ENCODE assay signal across 1 cellular context in the genomic region with DNA sequence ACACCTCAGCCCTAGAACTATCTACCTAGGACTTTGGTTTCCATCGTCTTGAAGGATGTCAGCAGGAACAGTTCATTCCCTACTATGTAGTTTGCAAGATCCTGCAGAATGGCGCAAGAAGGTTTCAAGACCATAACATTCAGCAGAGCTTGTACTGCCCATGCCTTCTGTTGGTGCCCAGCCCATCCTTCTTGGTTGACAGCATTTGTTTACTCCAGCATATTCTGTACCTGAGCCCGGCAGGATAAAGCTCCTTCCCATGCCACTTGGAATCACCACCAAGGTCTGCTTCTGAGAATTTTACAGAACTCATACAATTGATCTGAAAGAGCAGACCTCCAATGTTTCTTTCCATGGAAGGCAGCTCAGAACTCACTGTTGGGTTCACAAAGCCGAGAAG.
TF ChIP-seq lines count a peak whose summit lies in the region.

No MANE protein-coding gene starts in this region.

TF ChIP-seq in WTC11, 78 proteins besides CTCF, POLR2A, EP300 and RAD21 (continued from another document):
- TF ChIP-seq FOXJ3 (CRISPR knock-in tag; IDR thresholded peaks at IDR 0.05; ENCODE audit: borderline replicate concordance) (no peak), EMX1 (CRISPR knock-in tag; IDR thresholded peaks at IDR 0.05) (no peak), CREM (CRISPR knock-in tag; IDR thresholded peaks at IDR 0.05) (no peak), SMAD4 (CRISPR knock-in tag; IDR thresholded peaks at IDR 0.05) (no peak), NFYB (CRISPR knock-in tag; conservative IDR thresholded peaks at IDR 0.05; ENCODE audit: low read depth) (no peak), GABPB1 (CRISPR knock-in tag; IDR thresholded peaks at IDR 0.05) (no peak), ZNF138 (CRISPR knock-in tag; conservative IDR thresholded peaks at IDR 0.05) (no peak), NR2C2 (CRISPR knock-in tag; IDR thresholded peaks at IDR 0.05) (no peak), ZNF317 (CRISPR knock-in tag; IDR thresholded peaks at IDR 0.05; ENCODE audit: borderline replicate concordance, low read depth) (no peak)
- TF ChIP-seq, protein P1, sequence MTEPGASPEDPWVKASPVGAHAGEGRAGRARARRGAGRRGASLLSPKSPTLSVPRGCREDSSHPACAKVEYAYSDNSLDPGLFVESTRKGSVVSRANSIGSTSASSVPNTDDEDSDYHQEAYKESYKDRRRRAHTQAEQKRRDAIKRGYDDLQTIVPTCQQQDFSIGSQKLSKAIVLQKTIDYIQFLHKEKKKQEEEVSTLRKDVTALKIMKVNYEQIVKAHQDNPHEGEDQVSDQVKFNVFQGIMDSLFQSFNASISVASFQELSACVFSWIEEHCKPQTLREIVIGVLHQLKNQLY (CRISPR knock-in tag; IDR thresholded peaks at IDR 0.05) = no peak
- TF ChIP-seq, protein P2, sequence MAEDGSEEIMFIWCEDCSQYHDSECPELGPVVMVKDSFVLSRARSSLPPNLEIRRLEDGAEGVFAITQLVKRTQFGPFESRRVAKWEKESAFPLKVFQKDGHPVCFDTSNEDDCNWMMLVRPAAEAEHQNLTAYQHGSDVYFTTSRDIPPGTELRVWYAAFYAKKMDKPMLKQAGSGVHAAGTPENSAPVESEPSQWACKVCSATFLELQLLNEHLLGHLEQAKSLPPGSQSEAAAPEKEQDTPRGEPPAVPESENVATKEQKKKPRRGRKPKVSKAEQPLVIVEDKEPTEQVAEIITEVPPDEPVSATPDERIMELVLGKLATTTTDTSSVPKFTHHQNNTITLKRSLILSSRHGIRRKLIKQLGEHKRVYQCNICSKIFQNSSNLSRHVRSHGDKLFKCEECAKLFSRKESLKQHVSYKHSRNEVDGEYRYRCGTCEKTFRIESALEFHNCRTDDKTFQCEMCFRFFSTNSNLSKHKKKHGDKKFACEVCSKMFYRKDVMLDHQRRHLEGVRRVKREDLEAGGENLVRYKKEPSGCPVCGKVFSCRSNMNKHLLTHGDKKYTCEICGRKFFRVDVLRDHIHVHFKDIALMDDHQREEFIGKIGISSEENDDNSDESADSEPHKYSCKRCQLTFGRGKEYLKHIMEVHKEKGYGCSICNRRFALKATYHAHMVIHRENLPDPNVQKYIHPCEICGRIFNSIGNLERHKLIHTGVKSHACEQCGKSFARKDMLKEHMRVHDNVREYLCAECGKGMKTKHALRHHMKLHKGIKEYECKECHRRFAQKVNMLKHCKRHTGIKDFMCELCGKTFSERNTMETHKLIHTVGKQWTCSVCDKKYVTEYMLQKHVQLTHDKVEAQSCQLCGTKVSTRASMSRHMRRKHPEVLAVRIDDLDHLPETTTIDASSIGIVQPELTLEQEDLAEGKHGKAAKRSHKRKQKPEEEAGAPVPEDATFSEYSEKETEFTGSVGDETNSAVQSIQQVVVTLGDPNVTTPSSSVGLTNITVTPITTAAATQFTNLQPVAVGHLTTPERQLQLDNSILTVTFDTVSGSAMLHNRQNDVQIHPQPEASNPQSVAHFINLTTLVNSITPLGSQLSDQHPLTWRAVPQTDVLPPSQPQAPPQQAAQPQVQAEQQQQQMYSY (CRISPR knock-in tag; IDR thresholded peaks at IDR 0.05) = no peak
- TF ChIP-seq, protein P3, sequence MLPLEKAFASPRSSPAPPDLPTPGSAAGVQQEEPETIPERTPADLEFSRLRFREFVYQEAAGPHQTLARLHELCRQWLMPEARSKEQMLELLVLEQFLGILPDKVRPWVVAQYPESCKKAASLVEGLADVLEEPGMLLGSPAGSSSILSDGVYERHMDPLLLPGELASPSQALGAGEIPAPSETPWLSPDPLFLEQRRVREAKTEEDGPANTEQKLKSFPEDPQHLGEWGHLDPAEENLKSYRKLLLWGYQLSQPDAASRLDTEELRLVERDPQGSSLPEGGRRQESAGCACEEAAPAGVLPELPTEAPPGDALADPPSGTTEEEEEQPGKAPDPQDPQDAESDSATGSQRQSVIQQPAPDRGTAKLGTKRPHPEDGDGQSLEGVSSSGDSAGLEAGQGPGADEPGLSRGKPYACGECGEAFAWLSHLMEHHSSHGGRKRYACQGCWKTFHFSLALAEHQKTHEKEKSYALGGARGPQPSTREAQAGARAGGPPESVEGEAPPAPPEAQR (CRISPR knock-in tag; IDR thresholded peaks at IDR 0.05) = no peak
